9 cellular contexts compared by ENCODE assay signal in genomic region chr3:119145500-119146167, GRCh38. TPM values are rescaled to one million over a fixed set of nuclear protein-coding genes. Genes with fewer than 3 reads are reported as not detected.
DNase-seq lines count a peak whose midpoint lies in the region; ATAC-seq, FAIRE-seq and TF ChIP-seq lines count a peak whose summit lies in the region.
"Had no signal": no experiment of that assay in that cellular context is flagged by ENCODE, and none has a peak within 500 bp of the region (broad histone marks: within the 10 kb centered on the region; RNA-seq: fewer than 3 reads in every experiment).

TSS of gene TEX55 (plus strand) at chr3:119146165. CDS start at chr3:119146190, 25 bp downstream.

- peak; percentile 75 for TF ChIP-seq CTCF in AG04449 (IDR thresholded peaks at IDR 0.05; ENCODE audit: insufficient read depth, low read length, missing control alignments)
- peak; percentile 67 for TF ChIP-seq CTCF in astrocyte (IDR thresholded peaks at IDR 0.05; ENCODE audit: insufficient read depth, low read depth, low read length)
- peak; percentile 76 for TF ChIP-seq CTCF in type B pancreatic cell (conservative IDR thresholded peaks at IDR 0.05)

- H3K36me3 Mint-ChIP-seq in astrocyte (ENCODE audit: low read depth, unreplicated experiment) = no peaks in the 10 kb centered on the region
- no peaks in the 10 kb centered on the region for H3K36me3 Mint-ChIP-seq in type B pancreatic cell

- ATAC-seq in HG02588 (IDR thresholded peaks at IDR 0.05; ENCODE audit: unreplicated experiment) (peak; percentile 55), HG03196 (IDR thresholded peaks at IDR 0.05; ENCODE audit: unreplicated experiment) (no peak)

- peaks cover 6% of the 10 kb centered on the region for H3K4me1 Mint-ChIP-seq in astrocyte (ENCODE audit: low read depth, unreplicated experiment)
- peaks cover 7% of the 10 kb centered on the region for H3K4me1 Mint-ChIP-seq in type B pancreatic cell (ENCODE audit: unreplicated experiment)

- H3K27me3 Mint-ChIP-seq in astrocyte (ENCODE audit: low read depth, unreplicated experiment) (no peaks in the 10 kb centered on the region), type B pancreatic cell (no peaks in the 10 kb centered on the region)

- CTCF ChIA-PET in AG04449 (lab: Yijun Ruan, JAX) = interaction anchor here (0.8 to 6.7 kb wide), 19 partner anchors 8 to 536 kb away, joined by 3 to 173 read pairs (median 4); partner anchors contain the start of gene B4GALT4

- no peak within 1 kb of the TSS for H2AFZ ChIP-seq in astrocyte (ENCODE audit: low read depth, low read length)

- H3K27ac Mint-ChIP-seq in astrocyte (ENCODE audit: unreplicated experiment) (no peak within 1 kb of the TSS), type B pancreatic cell (peak within 1 kb of the TSS; percentile 1)

- no peak within 1 kb of the TSS for H3K27ac ChIP-seq in astrocyte (ENCODE audit: low read depth, low read length)

- no peak within 1 kb of the TSS for H3K4me2 ChIP-seq in astrocyte (ENCODE audit: low read length)

- no peaks in the 10 kb centered on the region for H3K36me3 ChIP-seq in astrocyte (ENCODE audit: insufficient read depth, low read length)

- no peaks in the 10 kb centered on the region for H3K27me3 ChIP-seq in astrocyte (ENCODE audit: insufficient read depth, low read length)

- DNase-seq in AG04449 (ENCODE audit: low read depth, low spot score) (no peak), GM04503 (ENCODE audit: low read depth) (peak; percentile 12), NCI-H2107 treated with DMSO at 0.1 percent for 48 hours (lab: John Stamatoyannopoulos, UW; ENCODE audit: unreplicated experiment) (peak; percentile 83), astrocyte (ENCODE audit: low read depth) (peak; percentile 29), iris pigment epithelial cell (ENCODE audit: low read depth) (peak; percentile 49), type B pancreatic cell (ENCODE audit: extremely low spot score, unreplicated experiment) (no peak)

- no peaks in the 10 kb centered on the region for H3K4me1 ChIP-seq in astrocyte (ENCODE audit: insufficient read depth, low read length)

- no peaks in the 10 kb centered on the region for H4K20me1 ChIP-seq in astrocyte (ENCODE audit: insufficient read depth, low read length)

- H3K9me3 ChIP-seq in astrocyte (ENCODE audit: insufficient read depth, low read depth, low read length) = no peaks in the 10 kb centered on the region

- no peak within 1 kb of the TSS for H3K9ac ChIP-seq in astrocyte (ENCODE audit: low read length)

- H3K9me3 Mint-ChIP-seq in astrocyte (ENCODE audit: unreplicated experiment) (no peaks in the 10 kb centered on the region), type B pancreatic cell (no peaks in the 10 kb centered on the region)

- POLR2A ChIA-PET in AG04449 (lab: Yijun Ruan, JAX) = no interaction called here

- H3K4me3 ChIP-seq in AG04449 (ENCODE audit: low read depth, low read length) (no peak within 1 kb of the TSS), astrocyte (ENCODE audit: insufficient read depth, low read depth, low read length) (no peak within 1 kb of the TSS)

- no peak within 1 kb of the TSS for H3K4me3 Mint-ChIP-seq in astrocyte (ENCODE audit: unreplicated experiment)
- no peak within 1 kb of the TSS for H3K4me3 Mint-ChIP-seq in type B pancreatic cell

- FAIRE-seq in astrocyte (lab: Jason Lieb, UNC) = peak; percentile 67

- no peaks in the 10 kb centered on the region for H3K79me2 ChIP-seq in astrocyte (ENCODE audit: insufficient read depth, low read length)

RNA-seq across cellular contexts. Expression of gene TEX55, which starts in this region (rescaled TPM):
- total RNA-seq in astrocyte (not detected in 2 replicates), type B pancreatic cell (ENCODE audit: low replicate concordance) (not detected in 2 replicates)
- total RNA-seq: temporal lobe had no signal

Comparison
In these comparisons a context has a peak if more than half of its experiments do, and no peak if none do; other contexts are left out.
1. Peak in DNase-seq in astrocyte; RNA of the gene not detected or under 1 TPM.
2. DNase-seq: peak in GM04503 (single experiment), NCI-H2107 treated with DMSO at 0.1 percent for 48 hours (single experiment) and iris pigment epithelial cell (single experiment); none in AG04449 (single experiment) and type B pancreatic cell (single experiment).
3. Peak in every context shown above with its lines, with median percentiles within 50 percentile points of each other: CTCF ChIP-seq.